ENCODE assay signal across 22 cellular contexts in genomic region chr12:15122349-15122748, GRCh38.
DNase-seq lines count a peak whose midpoint lies in the region; ATAC-seq and TF ChIP-seq lines count a peak whose summit lies in the region.
"Had no signal": no experiment of that assay in that cellular context is flagged by ENCODE, and none has a peak within 500 bp of the region (broad histone marks: within the 10 kb centered on the region; RNA-seq: fewer than 3 reads in every experiment).

No MANE protein-coding gene starts in this region.

- no peaks in the 10 kb centered on the region for H4K20me1 ChIP-seq in fibroblast of lung (ENCODE audit: control insufficient read depth, extremely low read depth, insufficient read depth, low read length)
- H4K20me1 ChIP-seq in osteoblast (ENCODE audit: insufficient read depth, low read length): no peaks in the 10 kb centered on the region

- no peak overlapping the region for H3K9ac ChIP-seq in fibroblast of lung (ENCODE audit: insufficient read depth, low read length)
- H3K9ac ChIP-seq: neural progenitor cell had no signal

- H2AFZ ChIP-seq in fibroblast of lung (ENCODE audit: low read length) (peak overlapping the region; percentile 28), osteoblast (ENCODE audit: low read length) (no peak overlapping the region)
- H2AFZ ChIP-seq: neural progenitor cell had no signal

- no peak overlapping the region for H3K27ac ChIP-seq in fibroblast of lung (ENCODE audit: insufficient read depth, low read length)
- no peak overlapping the region for H3K27ac ChIP-seq in osteoblast (ENCODE audit: low read depth, low read length)
- H3K27ac ChIP-seq: neural progenitor cell, WERI-Rb-1 had no signal

- H3K36me3 ChIP-seq in fibroblast of lung (ENCODE audit: control insufficient read depth, insufficient read depth, low read length) (no peaks in the 10 kb centered on the region), osteoblast (ENCODE audit: insufficient read depth, low read length) (no peaks in the 10 kb centered on the region)
- H3K36me3 ChIP-seq: neural progenitor cell, transverse colon, WERI-Rb-1 had no signal

- no peaks in the 10 kb centered on the region for H3K79me2 ChIP-seq in fibroblast of lung (ENCODE audit: control insufficient read depth, insufficient read depth, low read length)
- no peaks in the 10 kb centered on the region for H3K79me2 ChIP-seq in osteoblast (ENCODE audit: insufficient read depth, low read length)

- DNase-seq in Right ventricle myocardium superior: no peak
- no peak for DNase-seq in cardiac septum (ENCODE audit: low spot score)
- DNase-seq in fibroblast of lung (ENCODE audit: low read depth in 2 of 2): no peak
- DNase-seq in osteoblast (ENCODE audit: insufficient read length, low spot score, missing footprints): peak; percentile 9
- no peak for DNase-seq in UCSD-AML1 (lab: John Stamatoyannopoulos, UW; ENCODE audit: unreplicated experiment)
- DNase-seq in NCI-H2227 treated with DMSO at 0.1 percent for 48 hours (lab: John Stamatoyannopoulos, UW): no peak
- DNase-seq: activated CD4-positive, alpha-beta T cell treated with anti-CD3 and anti-CD28 coated beads, Interleukin-2, amount 50 U/mL, for 48 hours; activated T-cell treated with anti-CD3 and anti-CD28 coated beads, Interleukin-2, amount 50 U/mL, for 4 hours; Calu3; Karpas-422; kidney; midbrain; NCI-H1105 treated with DMSO at 0.1 percent for 48 hours; NCI-H2081 treated with DMSO at 0.1 percent for 48 hours; NCI-H510A treated with DMSO at 0.1 percent for 48 hours; stimulated activated naive CD4-positive, alpha-beta T cell; transverse colon; WERI-Rb-1 had no signal

- H3K9me3 ChIP-seq in fibroblast of lung (ENCODE audit: control insufficient read depth, insufficient read depth, low read depth, low read length) (no peaks in the 10 kb centered on the region), osteoblast (ENCODE audit: low read depth, low read length) (no peaks in the 10 kb centered on the region)
- H3K9me3 ChIP-seq: transverse colon had no signal

- H3K4me3 ChIP-seq in fibroblast of lung (replicated peaks in 1 of 4; ENCODE audit: control extremely low read depth in 1 of 4, insufficient read depth in 1 of 4, low read depth in 3 of 4, low read length in 4 of 4): no peak overlapping the region
- H3K4me3 ChIP-seq in osteoblast (ENCODE audit: insufficient read depth, low read length): no peak overlapping the region
- H3K4me3 ChIP-seq: coronary artery, neural progenitor cell, transverse colon had no signal

- ATAC-seq in Right ventricle myocardium superior (ENCODE audit: poor library complexity): peak; percentile 56
- ATAC-seq in HG02884 (IDR thresholded peaks at IDR 0.05; ENCODE audit: unreplicated experiment): no peak
- no peak for ATAC-seq in HG03025 (IDR thresholded peaks at IDR 0.05; ENCODE audit: low FRiP score, unreplicated experiment)
- ATAC-seq: activated T-cell treated with anti-CD3 and anti-CD28 coated beads, Interleukin-2, amount 50 U/mL, for 4 hours had no signal

- intact Hi-C loops in Right ventricle myocardium superior (cut with DNase I): no loop called here
- intact Hi-C loops in cardiac septum (cut with DNase I): no loop called here

- H3K4me1 ChIP-seq in fibroblast of lung (ENCODE audit: control insufficient read depth, extremely low read depth, insufficient read depth, low read length) (no peaks in the 10 kb centered on the region), osteoblast (ENCODE audit: insufficient read depth, low read length) (no peaks in the 10 kb centered on the region)
- H3K4me1 ChIP-seq: neural progenitor cell, transverse colon had no signal

- H3K4me2 ChIP-seq in fibroblast of lung (ENCODE audit: extremely low read depth, insufficient read depth, low read length) (no peak overlapping the region), osteoblast (ENCODE audit: insufficient read depth, low read length) (peak overlapping the region; percentile 23)
- H3K4me2 ChIP-seq: neural progenitor cell had no signal

- TF ChIP-seq CTCF in fibroblast of lung (conservative IDR thresholded peaks at IDR 0.05 in 1 of 2, IDR thresholded peaks at IDR 0.05 in 1 of 2; ENCODE audit: low read depth in 1 of 2, low read length in 2 of 2) (no peak), osteoblast (IDR thresholded peaks at IDR 0.05; ENCODE audit: extremely low read depth, low read depth, low read length) (no peak)

- H3K27me3 ChIP-seq in fibroblast of lung (ENCODE audit: control insufficient read depth, insufficient read depth, low read length) (no peaks in the 10 kb centered on the region), osteoblast (ENCODE audit: insufficient read depth, low read length) (no peaks in the 10 kb centered on the region)
- H3K27me3 ChIP-seq: neural progenitor cell, transverse colon had no signal
